ENCODE assay signal across 17 cellular contexts in the genomic region with DNA sequence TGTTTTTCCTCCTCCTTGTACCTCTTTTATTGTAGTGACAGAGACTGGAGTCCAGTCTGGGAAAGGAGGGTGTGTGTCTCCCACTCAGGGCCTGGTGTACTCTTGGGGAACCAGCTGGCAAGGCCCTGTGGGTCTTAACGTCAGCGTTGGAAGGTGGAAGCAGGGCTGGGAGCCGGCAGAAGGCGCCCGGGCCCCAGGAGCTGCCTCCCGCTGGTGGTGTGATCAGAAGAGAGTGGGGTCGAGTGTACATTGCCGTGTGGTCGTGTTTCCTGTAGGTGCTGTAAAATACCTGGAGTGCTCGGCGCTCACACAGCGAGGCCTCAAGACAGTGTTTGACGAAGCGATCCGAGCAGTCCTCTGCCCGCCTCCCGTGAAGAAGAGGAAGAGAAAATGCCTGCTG. TPM values are rescaled to one million over a fixed set of nuclear protein-coding genes. Genes with fewer than 3 reads are reported as not detected.
DNase-seq lines count a peak whose midpoint lies in the region; ATAC-seq, FAIRE-seq and TF ChIP-seq lines count a peak whose summit lies in the region.
"Had no signal": no experiment of that assay in that cellular context is flagged by ENCODE, and none has a peak within 500 bp of the region (broad histone marks: within the 10 kb centered on the region; RNA-seq: fewer than 3 reads in every experiment).

No MANE protein-coding gene starts in this region.

- H3K9me3 Mint-ChIP-seq in H9 = no peaks in the 10 kb centered on the region

- no peak overlapping the region for H4K8ac ChIP-seq in H9 (replicated peaks; ENCODE audit: insufficient read length, low read depth, low read length)

- peaks cover 47 to 67% (median 61%) of the 10 kb centered on the region in 3 experiments for H3K36me3 Mint-ChIP-seq in H9 (ENCODE audit: insufficient read depth in 1 of 3, low read depth in 3 of 3)

- H3K18ac ChIP-seq in H9 (ENCODE audit: insufficient read length, low read depth, low read length) = no peak overlapping the region

- no peak overlapping the region for H3K4me2 ChIP-seq in H9 (ENCODE audit: insufficient read depth, insufficient read length, low read length)

- TF ChIP-seq POLR2A in esophagus squamous epithelium (IDR thresholded peaks at IDR 0.05) (no peak), spleen (IDR thresholded peaks at IDR 0.05) (no peak)

- H3K27me3 ChIP-seq in H9 (ENCODE audit: insufficient read depth, low read length) (no peaks in the 10 kb centered on the region), bronchial epithelial cell (ENCODE audit: control insufficient read depth, insufficient read depth, low read length) (no peaks in the 10 kb centered on the region), esophagus squamous epithelium (no peaks in the 10 kb centered on the region), spleen (replicated peaks in 1 of 7) (no peaks in the 10 kb centered on the region)
- H3K27me3 ChIP-seq: SJCRH30 had no signal

- H2BK120ac ChIP-seq in H9 (ENCODE audit: low read depth, low read length, poor library complexity, severe bottlenecking) = no peak overlapping the region

- H2AK5ac ChIP-seq in H9 (ENCODE audit: insufficient read length, low read length) = no peak overlapping the region

- H3K4me1 Mint-ChIP-seq in H9 = peaks cover 7 to 13% of the 10 kb centered on the region in 2 experiments; a peak in 3 of 4 replicates

- no peak overlapping the region for H3K4me3 Mint-ChIP-seq in H9

- peak overlapping the region in 2 of 3 experiments; percentile 80 to 91; a peak in 3 of 7 replicates for H3K27ac Mint-ChIP-seq in H9

- ATAC-seq in GM21825 (IDR thresholded peaks at IDR 0.05; ENCODE audit: unreplicated experiment) (no peak), GM21423 (IDR thresholded peaks at IDR 0.05; ENCODE audit: unreplicated experiment) (no peak)

- H3K4ac ChIP-seq in H9 (ENCODE audit: low read depth, low read length) = no peak overlapping the region

- no peak overlapping the region for H3K4me3 ChIP-seq in bronchial epithelial cell (ENCODE audit: low read depth, low read length)
- H3K4me3 ChIP-seq in esophagus squamous epithelium = no peak overlapping the region
- H3K4me3 ChIP-seq in spleen = no peak overlapping the region
- H3K4me3 ChIP-seq: SJCRH30 had no signal

- no peak overlapping the region for H2AFZ ChIP-seq in H9 (ENCODE audit: low read length)

- no peak overlapping the region for H2BK15ac ChIP-seq in H9 (ENCODE audit: low read depth, low read length)

- no peak overlapping the region for H4K91ac ChIP-seq in H9 (ENCODE audit: insufficient read length, low read depth, low read length)

- TF ChIP-seq CTCF in H9 (conservative IDR thresholded peaks at IDR 0.05) (no peak), bronchial epithelial cell (IDR thresholded peaks at IDR 0.05; ENCODE audit: insufficient read depth, low read length, severe bottlenecking) (no peak), esophagus squamous epithelium (IDR thresholded peaks at IDR 0.05) (no peak), spleen (IDR thresholded peaks at IDR 0.05 in 8 of 11, conservative IDR thresholded peaks at IDR 0.05 in 3 of 11) (no peak)

- H3K56ac ChIP-seq in H9 (ENCODE audit: insufficient read length, low read depth, low read length) = no peak overlapping the region

- H3K27ac ChIP-seq in H9 (ENCODE audit: insufficient read length, low read depth, low read length) (no peak overlapping the region), esophagus squamous epithelium (peak overlapping the region in 3 of 4 donors; percentile 40 to 80 (median 73)), spleen (peak overlapping the region in 3 of 8 donors; percentile 54 to 82 (median 61))
- H3K27ac ChIP-seq: SJCRH30 had no signal

- no peaks in the 10 kb centered on the region for H4K20me1 ChIP-seq in H9 (ENCODE audit: control insufficient read depth, insufficient read depth, insufficient read length)

- no peaks in the 10 kb centered on the region for H3K79me1 ChIP-seq in H9 (ENCODE audit: insufficient read depth, low read depth, low read length, poor library complexity, severe bottlenecking)

- no peak overlapping the region for H2BK5ac ChIP-seq in H9 (ENCODE audit: insufficient read length, low read length)

- no peak overlapping the region for H3K23ac ChIP-seq in H9 (ENCODE audit: insufficient read length, low read depth, low read length)

- intact Hi-C loops in esophagus squamous epithelium (cut with DNase I) (no loop called here), spleen (cut with DNase I; ENCODE audit: low total_unique reads) (no loop called here)

- peak; percentile 43 for FAIRE-seq in bronchial epithelial cell (lab: Jason Lieb, UNC)
- FAIRE-seq: GM19239 had no signal

- no peak overlapping the region for H3K14ac ChIP-seq in H9 (ENCODE audit: insufficient read depth, low read length)

- no peak overlapping the region for H2BK12ac ChIP-seq in H9 (ENCODE audit: insufficient read length, low read depth, low read length)

- no peaks in the 10 kb centered on the region for H3K27me3 Mint-ChIP-seq in H9 (ENCODE audit: low read depth)

- DNase-seq in H9 (no peak), bronchial epithelial cell (ENCODE audit: low read depth) (no peak), esophagus squamous epithelium (lab: John Stamatoyannopoulos, UW) (no peak), spleen (peak; percentile 72), HK-2 (ENCODE audit: unreplicated experiment) (no peak)
- DNase-seq: ACHN, GDM1, GOT3, NCI-H1105 treated with DMSO at 0.1 percent for 48 hours, NCI-H1694 treated with DMSO at 0.1 percent for 48 hours, NCI-H2107, NCI-H2227 treated with DMSO at 0.1 percent for 48 hours, NCI-H524, SJCRH30 had no signal

- no peak overlapping the region for H3K9ac ChIP-seq in H9 (ENCODE audit: extremely low read depth, insufficient read length, low read length)

- H2BK20ac ChIP-seq in H9 (ENCODE audit: low read depth, low read length, poor library complexity, severe bottlenecking) = no peak overlapping the region

- H3K23me2 ChIP-seq in H9 (ENCODE audit: insufficient read length, low read depth, low read length, poor library complexity, severe bottlenecking) = no peaks in the 10 kb centered on the region

- H3T11ph ChIP-seq in H9 (ENCODE audit: low read length) = no peak overlapping the region

- H3K4me1 ChIP-seq in H9 (ENCODE audit: insufficient read depth, low read length) = no peaks in the 10 kb centered on the region
- H3K4me1 ChIP-seq in esophagus squamous epithelium = peaks cover 33 to 90% (median 50%) of the 10 kb centered on the region in 3 donors
- peaks cover 7 to 50% (median 31%) of the 10 kb centered on the region in 6 donors for H3K4me1 ChIP-seq in spleen
- H3K4me1 ChIP-seq: SJCRH30 had no signal

- H3K79me2 ChIP-seq in H9 (ENCODE audit: insufficient read depth, low read length) = peaks cover 6% of the 10 kb centered on the region; the same call in 1 of the 2 replicates

- H4K5ac ChIP-seq in H9 (ENCODE audit: insufficient read length, low read depth, low read length) = no peak overlapping the region

- H3K36me3 ChIP-seq in bronchial epithelial cell (ENCODE audit: control insufficient read depth, insufficient read depth, low read length) (peaks cover 12% of the 10 kb centered on the region), esophagus squamous epithelium (peaks cover 14 to 75% (median 19%) of the 10 kb centered on the region in 3 donors), spleen (peaks cover 3 to 98% (median 72%) of the 10 kb centered on the region in 6 donors)

- H3K9me3 ChIP-seq in H9 (ENCODE audit: control insufficient read depth, low read depth, low read length) (no peaks in the 10 kb centered on the region), esophagus squamous epithelium (no peaks in the 10 kb centered on the region), spleen (no peaks in the 10 kb centered on the region)
- H3K9me3 ChIP-seq: SJCRH30 had no signal

- no CpG with 5 or more reads among the region's 17 CpGs for WGBS in H9 (ENCODE audit: extremely low coverage, insufficient read length, low lambda C conversion rate)
- WGBS in esophagus squamous epithelium, 2 donors = 85 to 96% methylated on average over 9 to 17 of the region's 17 CpGs
- WGBS in spleen, 5 donors = 79 to 95% (median 89%) methylated on average over 17 of the region's 17 CpGs

RNA-seq across cellular contexts. Expression of a gene that starts 27.7 kb away (rescaled TPM):
- total RNA-seq in H9 (2021) = 245 and 255 TPM in 2 replicates
- 81.5 and 108 TPM in 2 replicates for total RNA-seq in bronchial epithelial cell
- total RNA-seq in esophagus squamous epithelium = 100 to 1,000 TPM; 174 to 310 (median 226) TPM
- total RNA-seq in spleen = 100 to 1,000 TPM; 135 to 200 (median 174) TPM
- polyA plus RNA-seq in spleen = 100 to 1,000 TPM; 137 to 185 (median 162) TPM

RNA-seq across cellular contexts. Expression of a gene that starts 45.7 kb away (rescaled TPM):
- total RNA-seq in H9 (2021) = 41.9 and 46.4 TPM in 2 replicates
- total RNA-seq in bronchial epithelial cell = 22.5 and 27.1 TPM in 2 replicates
- total RNA-seq in esophagus squamous epithelium = 10 to 100 TPM in 3 of 4 donors, 1 to 10 TPM in 1; 7.1 to 12.4 (median 10.6) TPM
- 10 to 100 TPM; 14.4 to 35.1 (median 25.3) TPM for total RNA-seq in spleen
- 10 to 100 TPM in 2 of 3 donors, 1 to 10 TPM in 1; 7.2 to 29.2 (median 18.4) TPM for polyA plus RNA-seq in spleen

RNA-seq across cellular contexts. Expression of a gene that starts 53.3 kb away (rescaled TPM):
- total RNA-seq in H9 (2021) (15.0 and 17.3 TPM in 2 replicates), bronchial epithelial cell (31.6 and 42.5 TPM in 2 replicates), esophagus squamous epithelium (10 to 100 TPM; 10.6 to 21.2 (median 14.2) TPM), spleen (10 to 100 TPM; 10.5 to 14.6 (median 12.2) TPM)
- polyA plus RNA-seq in spleen = 10 to 100 TPM in 2 of 3 donors, 1 to 10 TPM in 1; 6.3 to 10.3 (median 10.2) TPM
